ENCODE assay signal across 8 cellular contexts in the genomic region with DNA sequence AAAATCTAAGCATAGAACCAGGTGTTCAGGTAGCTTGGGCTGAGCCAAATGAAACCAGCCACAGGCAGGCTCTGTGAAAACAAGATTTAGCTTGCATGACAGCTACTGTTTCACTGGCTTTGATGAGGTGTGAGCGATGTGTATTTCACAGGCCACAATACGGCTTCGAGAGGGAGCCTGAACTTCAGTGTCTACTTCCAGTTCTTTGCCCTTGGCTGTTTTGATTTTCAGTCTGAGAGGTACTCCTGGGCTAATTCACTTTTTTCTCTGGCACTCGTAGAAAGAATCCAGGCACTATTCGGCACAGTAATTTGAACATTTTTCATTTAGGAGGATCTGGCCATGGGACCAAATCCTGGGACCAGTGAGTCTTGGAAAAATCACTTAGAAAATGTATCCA.
DNase-seq lines count a peak whose midpoint lies in the region; ATAC-seq, FAIRE-seq and TF ChIP-seq lines count a peak whose summit lies in the region.

No MANE protein-coding gene starts in this region.

- H3K4me1 ChIP-seq in ACC112 (ENCODE audit: control insufficient read depth, insufficient read depth, low read length, unreplicated experiment) (peaks cover 52% of the 10 kb centered on the region), astrocyte (ENCODE audit: insufficient read depth, low read length) (peaks cover 54% of the 10 kb centered on the region), mesenchymal stem cell (ENCODE audit: control insufficient read depth, insufficient read depth, low read depth, low read length) (peaks cover 24% of the 10 kb centered on the region)

- peak overlapping the region; percentile 86 for H2BK120ac ChIP-seq in mesenchymal stem cell (ENCODE audit: low read depth, low read length)

- H3K4ac ChIP-seq in mesenchymal stem cell (ENCODE audit: low read depth in 1 of 2, low read length in 2 of 2) = peak overlapping the region; percentile 87 to 94

- no peak overlapping the region for H3K14ac ChIP-seq in mesenchymal stem cell (ENCODE audit: low read length in 2 of 2)

- H3K4me2 ChIP-seq in astrocyte (ENCODE audit: low read length) (peak overlapping the region; percentile 65), mesenchymal stem cell (ENCODE audit: low read length, poor library complexity, severe bottlenecking) (no peak overlapping the region)

- H2AFZ ChIP-seq in ACC112 (ENCODE audit: low read length, unreplicated experiment) (peak overlapping the region; percentile 33), astrocyte (ENCODE audit: low read depth, low read length) (no peak overlapping the region), mesenchymal stem cell (ENCODE audit: low read depth, low read length) (no peak overlapping the region)

- no peaks in the 10 kb centered on the region for H4K20me1 ChIP-seq in astrocyte (ENCODE audit: insufficient read depth, low read length)

- H3K79me2 ChIP-seq in ACC112 (ENCODE audit: control insufficient read depth, insufficient read depth, low read length, unreplicated experiment) (no peaks in the 10 kb centered on the region), astrocyte (ENCODE audit: insufficient read depth, low read length) (no peaks in the 10 kb centered on the region)

- H2BK15ac ChIP-seq in mesenchymal stem cell (ENCODE audit: low read depth, poor library complexity, severe bottlenecking) = no peak overlapping the region

- ATAC-seq in HG02981 (IDR thresholded peaks at IDR 0.05; ENCODE audit: unreplicated experiment) (peak; percentile 59), GM21515 (IDR thresholded peaks at IDR 0.05; ENCODE audit: unreplicated experiment) (no peak), HG03521 (IDR thresholded peaks at IDR 0.05; ENCODE audit: unreplicated experiment) (no peak)

- H2AK5ac ChIP-seq in mesenchymal stem cell (ENCODE audit: low read length, severe bottlenecking) = peak overlapping the region; percentile 60

- H3K27ac ChIP-seq in ACC112 (ENCODE audit: low read depth, low read length) (peak overlapping the region; percentile 97), astrocyte (ENCODE audit: low read depth, low read length) (peak overlapping the region; percentile 92), mesenchymal stem cell (ENCODE audit: low read length, poor library complexity, severe bottlenecking) (peak overlapping the region; percentile 99)

- H3K4me3 ChIP-seq in ACC112 (ENCODE audit: low read depth, low read length) (peak overlapping the region; percentile 38), astrocyte (ENCODE audit: insufficient read depth, low read depth, low read length) (no peak overlapping the region), mesenchymal stem cell (ENCODE audit: insufficient read depth in 1 of 2, low read depth in 1 of 2, low read length in 2 of 2) (peak overlapping the region in 1 of 2 experiments; percentile 7)

- peak overlapping the region; percentile 51 to 79 for H2BK12ac ChIP-seq in mesenchymal stem cell (ENCODE audit: low read length in 2 of 2)

- H3K27ac Mint-ChIP-seq in astrocyte (ENCODE audit: unreplicated experiment) = peak overlapping the region; percentile 88

- no peaks in the 10 kb centered on the region for H3K9me3 ChIP-seq in astrocyte (ENCODE audit: insufficient read depth, low read depth, low read length)
- no peaks in the 10 kb centered on the region for H3K9me3 ChIP-seq in mesenchymal stem cell (ENCODE audit: control insufficient read depth, low read length)

- H3K23ac ChIP-seq in mesenchymal stem cell (ENCODE audit: low read length in 2 of 2) = no peak overlapping the region

- no peaks in the 10 kb centered on the region for H3K27me3 ChIP-seq in ACC112 (ENCODE audit: insufficient read depth, low read length)
- H3K27me3 ChIP-seq in astrocyte (ENCODE audit: insufficient read depth, low read length) = no peaks in the 10 kb centered on the region
- no peaks in the 10 kb centered on the region for H3K27me3 ChIP-seq in mesenchymal stem cell (ENCODE audit: control insufficient read depth in 1 of 2, insufficient read depth in 1 of 2, low read length in 2 of 2)

- TF ChIP-seq CTCF in astrocyte (IDR thresholded peaks at IDR 0.05; ENCODE audit: insufficient read depth, low read depth, low read length) = no peak
- TF ChIP-seq CTCF in D721Med (IDR thresholded peaks at IDR 0.05; ENCODE audit: insufficient read depth, missing control alignments) = no peak

- WGBS in mesenchymal stem cell = 5% methylated on average over 5 of the region's 5 CpGs

- H3K4me1 Mint-ChIP-seq in astrocyte (ENCODE audit: low read depth, unreplicated experiment) = peaks cover 50% of the 10 kb centered on the region

- H3K36me3 ChIP-seq in ACC112 (ENCODE audit: insufficient read depth, low read length) = no peaks in the 10 kb centered on the region
- no peaks in the 10 kb centered on the region for H3K36me3 ChIP-seq in astrocyte (ENCODE audit: insufficient read depth, low read length)
- no peaks in the 10 kb centered on the region for H3K36me3 ChIP-seq in mesenchymal stem cell (ENCODE audit: control insufficient read depth in 1 of 2, insufficient read depth in 2 of 2, low read depth in 1 of 2, low read length in 2 of 2)

- peak overlapping the region; percentile 90 to 93 for H3K18ac ChIP-seq in mesenchymal stem cell (ENCODE audit: low read depth in 1 of 2, low read length in 2 of 2)

- no peaks in the 10 kb centered on the region for H3K9me3 Mint-ChIP-seq in astrocyte (ENCODE audit: unreplicated experiment)

- no peak for DNase-seq in astrocyte (ENCODE audit: low read depth)
- DNase-seq in mesenchymal stem cell = peak; percentile 74
- DNase-seq in D721Med (ENCODE audit: insufficient read length, low spot score) = no peak
- DNase-seq in CD1c-positive myeloid dendritic cell (ENCODE audit: extremely low spot score) = no peak

- peak overlapping the region; percentile 4 for H3K4me3 Mint-ChIP-seq in astrocyte (ENCODE audit: unreplicated experiment)

- peak overlapping the region; percentile 36 for H2BK5ac ChIP-seq in mesenchymal stem cell (ENCODE audit: low read depth, low read length, poor library complexity, severe bottlenecking)

- no peaks in the 10 kb centered on the region for H3K79me1 ChIP-seq in mesenchymal stem cell (replicated peaks; ENCODE audit: low read length, poor library complexity, severe bottlenecking)

- peak overlapping the region; percentile 96 for H4K91ac ChIP-seq in mesenchymal stem cell (ENCODE audit: low read length)

- H3K36me3 Mint-ChIP-seq in astrocyte (ENCODE audit: low read depth, unreplicated experiment) = no peaks in the 10 kb centered on the region

- peaks cover 2% of the 10 kb centered on the region for H3K27me3 Mint-ChIP-seq in astrocyte (ENCODE audit: low read depth, unreplicated experiment)

- peak overlapping the region; percentile 86 for H4K8ac ChIP-seq in mesenchymal stem cell (ENCODE audit: low read length)

- FAIRE-seq in astrocyte (lab: Jason Lieb, UNC) = no peak
- no peak for FAIRE-seq in D721Med (lab: Jason Lieb, UNC)

- H3K9ac ChIP-seq in astrocyte (ENCODE audit: low read length) (peak overlapping the region; percentile 78), mesenchymal stem cell (ENCODE audit: low read length) (peak overlapping the region; percentile 50)
